In genomic region chr10:125091891-125092290, GRCh38 we compare ENCODE assay signal across 34 cellular contexts.
DNase-seq lines count a peak whose midpoint lies in the region; ATAC-seq, FAIRE-seq and TF ChIP-seq lines count a peak whose summit lies in the region.
"Had no signal": no experiment of that assay in that cellular context is flagged by ENCODE, and none has a peak within 500 bp of the region (broad histone marks: within the 10 kb centered on the region; RNA-seq: fewer than 3 reads in every experiment).

No MANE protein-coding gene starts in this region.

- no peaks in the 10 kb centered on the region for H3K9me3 Mint-ChIP-seq in CD4-positive, alpha-beta T cell
- H3K9me3 Mint-ChIP-seq: activated CD8-positive, alpha-beta T cell treated with anti-CD3 and anti-CD28 coated beads for 36 hours; activated naive CD4-positive, alpha-beta T cell treated with anti-CD3 and anti-CD28 coated beads, Interleukin-2, amount 50 U/mL, for 24 hours; activated T-helper 2 cell treated with anti-CD3 and anti-CD28 coated beads, Interferon-gamma antibody, Interleukin-2, Interleukin-4, amounts not matched to agents 10 μg/mL and 5 μg/mL and 100 μg/mL, durations not matched to agents 14 hours and 24 hours and 36 hours had no signal

- H3K36me3 ChIP-seq in ACC112 (ENCODE audit: insufficient read depth, low read length) = peaks cover 9% of the 10 kb centered on the region; the same call in 1 of the 2 replicates
- H3K36me3 ChIP-seq: cardiac muscle cell, ovary had no signal

- FAIRE-seq in GM12892 (lab: Jason Lieb, UNC) = no peak
- FAIRE-seq: A204.1, frontal cortex, H54 had no signal

- no peak overlapping the region for H2AFZ ChIP-seq in ACC112 (ENCODE audit: low read length, unreplicated experiment)
- H2AFZ ChIP-seq: hepatocyte, PC-9 had no signal

- peaks cover 54% of the 10 kb centered on the region for H3K4me1 ChIP-seq in ACC112 (ENCODE audit: control insufficient read depth, insufficient read depth, low read length, unreplicated experiment)

- H3K9me3 ChIP-seq in CD4-positive, alpha-beta T cell (ENCODE audit: control insufficient read depth, low read length) = no peaks in the 10 kb centered on the region
- H3K9me3 ChIP-seq: ovary, testis had no signal

- no peaks in the 10 kb centered on the region for H3K4me1 Mint-ChIP-seq in CD4-positive, alpha-beta T cell (ENCODE audit: low read depth)
- H3K4me1 Mint-ChIP-seq: activated CD4-positive, alpha-beta T cell treated with anti-CD3 and anti-CD28 coated beads for 36 hours; activated naive CD4-positive, alpha-beta T cell treated with anti-CD3 and anti-CD28 coated beads, Interleukin-2, amount 50 U/mL, for 24 hours had no signal

- no peaks in the 10 kb centered on the region for H3K27me3 Mint-ChIP-seq in CD4-positive, alpha-beta T cell
- H3K27me3 Mint-ChIP-seq: activated CD8-positive, alpha-beta T cell treated with anti-CD3 and anti-CD28 coated beads for 36 hours; activated naive CD4-positive, alpha-beta T cell treated with anti-CD3 and anti-CD28 coated beads, Interleukin-2, amount 50 U/mL, for 24 hours had no signal

- peak overlapping the region; percentile 41; the same call in 1 of the 2 replicates for H3K27ac ChIP-seq in ACC112 (ENCODE audit: low read depth, low read length)
- H3K27ac ChIP-seq in RWPE1 = peak overlapping the region; percentile 47
- peak overlapping the region; percentile 3 to 89 for H3K27ac ChIP-seq in coronary artery
- no peak overlapping the region for H3K27ac ChIP-seq in CD4-positive, alpha-beta T cell (ENCODE audit: low read depth, low read length)
- H3K27ac ChIP-seq: cardiac muscle cell, HL-60, KMS-11, PC-9 had no signal

- no peak for TF ChIP-seq POLR2A in GM12892 (IDR thresholded peaks at IDR 0.05; ENCODE audit: low read depth, low read length)

- H3K27ac Mint-ChIP-seq in CD4-positive, alpha-beta T cell = no peak overlapping the region
- H3K27ac Mint-ChIP-seq: activated CD4-positive, alpha-beta T cell treated with anti-CD3 and anti-CD28 coated beads for 36 hours; activated CD8-positive, alpha-beta T cell treated with anti-CD3 and anti-CD28 coated beads for 36 hours; activated naive CD4-positive, alpha-beta T cell treated with anti-CD3 and anti-CD28 coated beads, Interleukin-2, amount 50 U/mL, for 24 hours; activated T-helper 2 cell treated with anti-CD3 and anti-CD28 coated beads, Interferon-gamma antibody, Interleukin-2, Interleukin-4, amounts not matched to agents 10 μg/mL and 5 μg/mL and 100 μg/mL, durations not matched to agents 14 hours and 24 hours and 36 hours; CD4-positive, alpha-beta memory T cell had no signal

- TF ChIP-seq CTCF in RWPE1 (conservative IDR thresholded peaks at IDR 0.05; ENCODE audit: low read depth) (no peak), coronary artery (IDR thresholded peaks at IDR 0.05) (no peak)
- no peak for TF ChIP-seq CTCF in CD4-positive, alpha-beta T cell (IDR thresholded peaks at IDR 0.05)

- DNase-seq in RWPE1 (ENCODE audit: low spot score) (no peak), coronary artery (ENCODE audit: low spot score) (no peak), iris pigment epithelial cell (ENCODE audit: low read depth) (peak; percentile 41), GM12892 (ENCODE audit: insufficient read length) (no peak)
- no peak for DNase-seq in CD4-positive, alpha-beta T cell
- DNase-seq in stimulated activated CD4-positive, alpha-beta T cell treated with anti-CD3 and anti-CD28 coated beads, Interleukin-4, amount 100 ng/mL, for 1 hour = no peak
- DNase-seq: activated CD4-positive, alpha-beta T cell treated with anti-CD3 and anti-CD28 coated beads for 36 hours; activated CD8-positive, alpha-beta memory T cell treated with anti-CD3 and anti-CD28 coated beads, Interleukin-2, amount 50 U/mL, for 48 hours; activated CD8-positive, alpha-beta T cell treated with anti-CD3 and anti-CD28 coated beads for 36 hours; CD4-positive, alpha-beta memory T cell; cortex of kidney; effector memory CD4-positive, alpha-beta T cell; NCI-H1417 treated with DMSO at 0.1 percent for 48 hours; NCI-H2081; NCI-H2227 treated with DMSO at 0.1 percent for 48 hours; NCI-H69; PC-9; retina; stimulated activated naive CD4-positive, alpha-beta T cell treated with Interleukin-2 at 50 U/mL for 16 hours; testis had no signal

- no peak overlapping the region for H3K4me3 Mint-ChIP-seq in CD4-positive, alpha-beta T cell
- H3K4me3 Mint-ChIP-seq: activated CD4-positive, alpha-beta T cell treated with anti-CD3 and anti-CD28 coated beads for 36 hours; activated CD8-positive, alpha-beta T cell treated with anti-CD3 and anti-CD28 coated beads for 36 hours; activated naive CD4-positive, alpha-beta T cell treated with anti-CD3 and anti-CD28 coated beads, Interleukin-2, amount 50 U/mL, for 24 hours; CD4-positive, alpha-beta memory T cell had no signal

- H3K4me3 ChIP-seq in ACC112 (ENCODE audit: low read depth, low read length) (no peak overlapping the region), coronary artery (no peak overlapping the region)
- H3K4me3 ChIP-seq: cardiac muscle cell, hepatocyte, ovary, PC-9, skin epidermis, testis had no signal

- POLR2A ChIA-PET in RWPE1 (lab: Yijun Ruan, JAX; ENCODE audit: low non-redundant PET) = interaction anchor here (0.7 kb wide), 1 partner anchor 240 kb away, joined by 5 read pairs; no protein-coding TSS in a partner anchor
- POLR2A ChIA-PET in CD4-positive, alpha-beta T cell (lab: Charles Lee) = no interaction called here

- CTCF ChIA-PET in RWPE1 (lab: Yijun Ruan, JAX) = interaction anchor here (0.6 kb wide), 1 partner anchor 65 kb away, joined by 3 read pairs; no protein-coding TSS in a partner anchor
- CTCF ChIA-PET in CD4-positive, alpha-beta T cell (lab: Charles Lee) = no interaction called here

- H3K27me3 ChIP-seq in ACC112 (ENCODE audit: insufficient read depth, low read length) = no peaks in the 10 kb centered on the region
- no peaks in the 10 kb centered on the region for H3K27me3 ChIP-seq in CD4-positive, alpha-beta T cell (ENCODE audit: control insufficient read depth, insufficient read depth, low read length)
- H3K27me3 ChIP-seq: cardiac muscle cell, hepatocyte, ovary, testis had no signal

- intact Hi-C loops in CD4-positive, alpha-beta T cell (cut with DNase I, micrococcal nuclease) = no loop called here

- peaks cover 78% of the 10 kb centered on the region for H3K79me2 ChIP-seq in ACC112 (ENCODE audit: control insufficient read depth, insufficient read depth, low read length, unreplicated experiment)

- ATAC-seq in CD4-positive, alpha-beta T cell (ENCODE audit: poor library complexity) = no peak
- no peak for ATAC-seq in HG03095 (IDR thresholded peaks at IDR 0.05; ENCODE audit: unreplicated experiment)
- ATAC-seq: activated CD4-positive, alpha-beta T cell treated with anti-CD3 and anti-CD28 coated beads for 36 hours; activated CD8-positive, alpha-beta T cell treated with anti-CD3 and anti-CD28 coated beads for 36 hours; Right ventricle myocardium inferior had no signal

- no peaks in the 10 kb centered on the region for H3K36me3 Mint-ChIP-seq in CD4-positive, alpha-beta T cell (ENCODE audit: low read depth)
- H3K36me3 Mint-ChIP-seq: activated naive CD4-positive, alpha-beta T cell treated with anti-CD3 and anti-CD28 coated beads, Interleukin-2, amount 50 U/mL, for 24 hours; CD4-positive, alpha-beta memory T cell had no signal
